In genomic region chr12:77847665-77848431, GRCh38 we compare ENCODE assay signal across 9 cellular contexts. TPM values are rescaled to one million over a fixed set of nuclear protein-coding genes. Genes with fewer than 3 reads are reported as not detected.
DNase-seq lines count a peak whose midpoint lies in the region; ATAC-seq and TF ChIP-seq lines count a peak whose summit lies in the region.
"Had no signal": no experiment of that assay in that cellular context is flagged by ENCODE, and none has a peak within 500 bp of the region (broad histone marks: within the 10 kb centered on the region; RNA-seq: fewer than 3 reads in every experiment).

No MANE protein-coding gene starts in this region.

- peak overlapping the region; percentile 25 for H3K9ac ChIP-seq in SK-N-MC (ENCODE audit: insufficient read length)

- H3K27me3 Mint-ChIP-seq in activated naive CD4-positive, alpha-beta T cell treated with anti-CD3 and anti-CD28 coated beads, Interleukin-2, amount 10 ng/mL, durations not matched to agents 7 days and 5 days: no peaks in the 10 kb centered on the region

- DNase-seq in SKM-1 treated with dmso at 0.1 percent for 144 hours (lab: John Stamatoyannopoulos, UW; ENCODE audit: unreplicated experiment) (peak; percentile 12), SKM-1 (lab: John Stamatoyannopoulos, UW; ENCODE audit: unreplicated experiment) (no peak), SK-N-MC (ENCODE audit: low read depth, low spot score) (no peak), left ventricle myocardium superior (no peak), aorta (no peak), GM20000 (ENCODE audit: low spot score) (no peak)
- no peak for DNase-seq in activated naive CD4-positive, alpha-beta T cell treated with anti-CD3 and anti-CD28 coated beads, Interleukin-2, amount 10 ng/mL, durations not matched to agents 7 days and 5 days
- DNase-seq: NCI-H1417 treated with DMSO at 0.1 percent for 48 hours had no signal

- H3K4me3 Mint-ChIP-seq in activated naive CD4-positive, alpha-beta T cell treated with anti-CD3 and anti-CD28 coated beads, Interleukin-2, amount 10 ng/mL, durations not matched to agents 7 days and 5 days: no peak overlapping the region

- H3K4me1 Mint-ChIP-seq in activated naive CD4-positive, alpha-beta T cell treated with anti-CD3 and anti-CD28 coated beads, Interleukin-2, amount 10 ng/mL, durations not matched to agents 7 days and 5 days: no peaks in the 10 kb centered on the region

- TF ChIP-seq CTCF in GM20000 (IDR thresholded peaks at IDR 0.05; ENCODE audit: extremely low read depth, missing control alignments): no peak

- peak; percentile 88 for ATAC-seq in left ventricle myocardium superior
- peak; percentile 62 for ATAC-seq in aorta (ENCODE audit: low FRiP score)
- no peak for ATAC-seq in HG03460 (IDR thresholded peaks at IDR 0.05; ENCODE audit: unreplicated experiment)

- peak overlapping the region; percentile 93 for H3K27ac ChIP-seq in SK-N-MC
- H3K27ac ChIP-seq in aorta (ENCODE audit: low read depth in 1 of 2, low read length in 2 of 2): peak overlapping the region in 1 of 2 donors; percentile 28

- H3K27me3 ChIP-seq in aorta (ENCODE audit: control insufficient read depth in 1 of 2, insufficient read depth in 2 of 2, low read length in 1 of 2): no peaks in the 10 kb centered on the region

- CTCF ChIA-PET in activated naive CD4-positive, alpha-beta T cell treated with anti-CD3 and anti-CD28 coated beads, Interleukin-2, amount 10 ng/mL, durations not matched to agents 7 days and 5 days (lab: Charles Lee): no interaction called here

- H3K9me3 ChIP-seq in SK-N-MC (ENCODE audit: low read depth, low read length): no peaks in the 10 kb centered on the region
- no peaks in the 10 kb centered on the region for H3K9me3 ChIP-seq in aorta (ENCODE audit: control insufficient read depth, low read length)

- intact Hi-C loops in left ventricle myocardium superior (cut with micrococcal nuclease) (no loop called here), aorta (cut with DNase I) (no loop called here)

- H3K4me3 ChIP-seq in SK-N-MC (peak overlapping the region; percentile 45), aorta (ENCODE audit: low read length in 2 of 2) (no peak overlapping the region)

- 6 to 11% methylated on average over 3 of the region's 3 CpGs for WGBS in aorta, 2 donors

- H3K27ac Mint-ChIP-seq in activated naive CD4-positive, alpha-beta T cell treated with anti-CD3 and anti-CD28 coated beads, Interleukin-2, amount 10 ng/mL, durations not matched to agents 7 days and 5 days: no peak overlapping the region

- no peaks in the 10 kb centered on the region for H3K9me3 Mint-ChIP-seq in activated naive CD4-positive, alpha-beta T cell treated with anti-CD3 and anti-CD28 coated beads, Interleukin-2, amount 10 ng/mL, durations not matched to agents 7 days and 5 days

- no peaks in the 10 kb centered on the region for H3K36me3 Mint-ChIP-seq in activated naive CD4-positive, alpha-beta T cell treated with anti-CD3 and anti-CD28 coated beads, Interleukin-2, amount 10 ng/mL, durations not matched to agents 7 days and 5 days

- H3K36me3 ChIP-seq in SK-N-MC (ENCODE audit: insufficient read depth, low read length): no peaks in the 10 kb centered on the region
- no peaks in the 10 kb centered on the region for H3K36me3 ChIP-seq in aorta (ENCODE audit: control insufficient read depth in 1 of 2, insufficient read depth in 2 of 2, low read length in 1 of 2)

- H3K4me1 ChIP-seq in aorta (ENCODE audit: control insufficient read depth in 1 of 2, insufficient read depth in 2 of 2, low read length in 2 of 2): peaks cover 0 to 7% of the 10 kb centered on the region in 2 donors

RNA-seq across cellular contexts. Expression of gene NAV3, which starts 17.2 kb away (rescaled TPM):
- 3.3 TPM for total RNA-seq in left ventricle myocardium superior
- total RNA-seq in aorta: 10 to 100 TPM in 1 of 2 donors, 1 to 10 TPM in 1; 6.2 to 40.3 TPM
- 1 to 10 TPM in 1 of 2 donors, under 1 TPM in 1; 0.25 to 1.6 TPM for polyA plus RNA-seq in aorta
